1 cellular context compared by ENCODE assay signal in genomic region chr3:15291589-15292541, GRCh38.
TF ChIP-seq lines count a peak whose summit lies in the region.

No MANE protein-coding gene starts in this region.

TF ChIP-seq in SK-N-SH, 30 proteins besides CTCF, POLR2A, EP300 and RAD21 (continued from another document):
- no peak for TF ChIP-seq REST (IDR thresholded peaks at IDR 0.05; ENCODE audit: low read depth, low read length)
- TF ChIP-seq FOXJ3 (CRISPR knock-in tag; IDR thresholded peaks at IDR 0.05) = no peak
- no peak for TF ChIP-seq MXI1 (IDR thresholded peaks at IDR 0.05; ENCODE audit: low read depth, low read length)
- TF ChIP-seq GATA2 (CRISPR knock-in tag; IDR thresholded peaks at IDR 0.05) = no peak
- TF ChIP-seq FOXM1 (IDR thresholded peaks at IDR 0.05; ENCODE audit: low read depth) = no peak
- TF ChIP-seq NFIC (IDR thresholded peaks at IDR 0.05; ENCODE audit: borderline replicate concordance) = no peak
- no peak for TF ChIP-seq SMC3 (IDR thresholded peaks at IDR 0.05; ENCODE audit: low read depth, low read length)
